ENCODE assay signal across 9 cellular contexts in genomic region chr17:80791758-80792284, GRCh38.
A peak's percentile ranks its signal among the peaks of the same experiment; 100 is the strongest.
DNase-seq lines count a peak whose midpoint lies in the region; ATAC-seq and TF ChIP-seq lines count a peak whose summit lies in the region.
"Had no signal": no experiment of that assay in that cellular context is flagged by ENCODE, and none has a peak within 500 bp of the region (broad histone marks: within the 10 kb centered on the region; RNA-seq: fewer than 3 reads in every experiment).

No MANE protein-coding gene starts in this region.

- ATAC-seq in GM21528 (IDR thresholded peaks at IDR 0.05; ENCODE audit: low FRiP score, unreplicated experiment): no peak

- peaks cover 9% of the 10 kb centered on the region for H3K9me3 Mint-ChIP-seq in activated naive CD8-positive, alpha-beta T cell treated with anti-CD3 and anti-CD28 coated beads for 36 hours

- peaks cover 73% of the 10 kb centered on the region for H3K36me3 Mint-ChIP-seq in activated naive CD8-positive, alpha-beta T cell treated with anti-CD3 and anti-CD28 coated beads for 36 hours

- peaks cover 74% of the 10 kb centered on the region for H3K4me1 Mint-ChIP-seq in activated naive CD8-positive, alpha-beta T cell treated with anti-CD3 and anti-CD28 coated beads for 36 hours

- no peak for TF ChIP-seq CTCF in AG09309 (IDR thresholded peaks at IDR 0.05; ENCODE audit: control insufficient read depth, insufficient read depth, low read depth, low read length, missing control alignments)

- H3K4me3 Mint-ChIP-seq in activated naive CD8-positive, alpha-beta T cell treated with anti-CD3 and anti-CD28 coated beads for 36 hours: peak overlapping the region; percentile 69

- no peak overlapping the region for H3K4me3 ChIP-seq in AG09309 (ENCODE audit: control insufficient read depth, low read depth, low read length)
- H3K4me3 ChIP-seq: cardiac muscle cell had no signal

- no peaks in the 10 kb centered on the region for H3K27me3 Mint-ChIP-seq in activated naive CD8-positive, alpha-beta T cell treated with anti-CD3 and anti-CD28 coated beads for 36 hours

- peak; percentile 76 for DNase-seq in AG09309 (ENCODE audit: low read depth)
- DNase-seq in NCI-H774 (lab: John Stamatoyannopoulos, UW): peak; percentile 32
- peak; percentile 55 for DNase-seq in activated naive CD8-positive, alpha-beta T cell treated with anti-CD3 and anti-CD28 coated beads for 36 hours
- peak; percentile 91 for DNase-seq in hepatic stellate cell (ENCODE audit: low spot score)
- DNase-seq in stimulated activated CD4-positive, alpha-beta T cell treated with anti-CD3 and anti-CD28 coated beads, Interleukin-2, amount 100 ng/mL, for 24 hours: peak; percentile 66 to 68
- no peak for DNase-seq in NOMO-1 treated with dmso at 0.1 percent for 144 hours (lab: John Stamatoyannopoulos, UW; ENCODE audit: unreplicated experiment)
- DNase-seq in GM19240 (ENCODE audit: insufficient read length, low spot score): no peak

- H3K27ac Mint-ChIP-seq in activated naive CD8-positive, alpha-beta T cell treated with anti-CD3 and anti-CD28 coated beads for 36 hours: peak overlapping the region; percentile 95

Comparison
In these comparisons a context has a peak if more than half of its experiments do, and no peak if none do; other contexts are left out.
1. DNase-seq: peak in AG09309 (single experiment), NCI-H774 (single experiment), activated naive CD8-positive, alpha-beta T cell treated with anti-CD3 and anti-CD28 coated beads for 36 hours (single experiment), hepatic stellate cell (single experiment) and stimulated activated CD4-positive, alpha-beta T cell treated with anti-CD3 and anti-CD28 coated beads, Interleukin-2, amount 100 ng/mL, for 24 hours (2 of 2); none in NOMO-1 treated with dmso at 0.1 percent for 144 hours (single experiment) and GM19240 (single experiment).